ENCODE assay signal across 12 cellular contexts in genomic region chr11:96486890-96487633, GRCh38.
DNase-seq lines count a peak whose midpoint lies in the region; TF ChIP-seq lines count a peak whose summit lies in the region.
"Had no signal": no experiment of that assay in that cellular context is flagged by ENCODE, and none has a peak within 500 bp of the region (broad histone marks: within the 10 kb centered on the region; RNA-seq: fewer than 3 reads in every experiment).

No MANE protein-coding gene starts in this region.

- no peaks in the 10 kb centered on the region for H3K9me3 ChIP-seq in iPS-15b (ENCODE audit: control insufficient read depth, insufficient read depth, low read length)
- H3K9me3 ChIP-seq in smooth muscle cell (replicated peaks; ENCODE audit: low read depth), result no peaks in the 10 kb centered on the region
- no peaks in the 10 kb centered on the region for H3K9me3 ChIP-seq in vagina

- no peak overlapping the region for H3K9ac ChIP-seq in iPS-15b (ENCODE audit: low read depth, low read length)
- no peak overlapping the region for H3K9ac ChIP-seq in smooth muscle cell (ENCODE audit: low read depth)

- H3K4me1 ChIP-seq in iPS-15b (ENCODE audit: control insufficient read depth, insufficient read depth, low read length), result peaks cover 5% of the 10 kb centered on the region
- H3K4me1 ChIP-seq in smooth muscle cell (ENCODE audit: low read depth), result no peaks in the 10 kb centered on the region
- no peaks in the 10 kb centered on the region for H3K4me1 ChIP-seq in vagina

- H3K4me3 Mint-ChIP-seq in chondrocyte (ENCODE audit: unreplicated experiment), result no peak overlapping the region
- H3K4me3 Mint-ChIP-seq: naive thymus-derived CD4-positive, alpha-beta T cell had no signal

- H3K36me3 ChIP-seq in iPS-15b (ENCODE audit: control insufficient read depth, insufficient read depth, low read length), result no peaks in the 10 kb centered on the region
- no peaks in the 10 kb centered on the region for H3K36me3 ChIP-seq in smooth muscle cell (ENCODE audit: low read depth)
- H3K36me3 ChIP-seq in vagina, result no peaks in the 10 kb centered on the region

- H3F3A ChIP-seq in smooth muscle cell (ENCODE audit: low read depth), result no peaks in the 10 kb centered on the region

- TF ChIP-seq CTCF in smooth muscle cell (IDR thresholded peaks at IDR 0.05; ENCODE audit: borderline replicate concordance, insufficient read depth, poor library complexity, severe bottlenecking) (no peak), chondrocyte (IDR thresholded peaks at IDR 0.05) (no peak), vagina (IDR thresholded peaks at IDR 0.05) (no peak)

- H3K4me3 ChIP-seq in iPS-15b (ENCODE audit: low read depth, low read length) (peak overlapping the region; percentile 32), smooth muscle cell (no peak overlapping the region), vagina (no peak overlapping the region)

- H3K9me3 Mint-ChIP-seq in chondrocyte (ENCODE audit: low read depth), result peaks cover 16% of the 10 kb centered on the region

- DNase-seq in NCI-H2227 (lab: John Stamatoyannopoulos, UW; ENCODE audit: unreplicated experiment) (peak; percentile 1), NCI-H2227 treated with DMSO at 0.1 percent for 48 hours (lab: John Stamatoyannopoulos, UW) (no peak), SW480 (ENCODE audit: low spot score) (peak; percentile 46), smooth muscle cell (lab: John Stamatoyannopoulos, UW; ENCODE audit: unreplicated experiment) (no peak), NCI-H146 treated with DMSO at 0.1 percent for 48 hours (lab: John Stamatoyannopoulos, UW; ENCODE audit: unreplicated experiment) (no peak), chondrocyte (ENCODE audit: low spot score) (no peak), vagina (ENCODE audit: extremely low spot score in 2 of 2) (no peak)
- DNase-seq: glutamatergic neuron; naive thymus-derived CD4-positive, alpha-beta T cell; NCI-H2081 treated with DMSO at 0.1 percent for 48 hours; stimulated activated CD4-positive, alpha-beta T cell treated with anti-CD3 and anti-CD28 coated beads, Interleukin-4, amount 100 ng/mL, for 4 hours had no signal

- 49% methylated on average over 13 of the region's 13 CpGs for WGBS in smooth muscle cell (ENCODE audit: low lambda C conversion rate)

- H3K4me2 ChIP-seq in smooth muscle cell, result peak overlapping the region; percentile 73

- intact Hi-C loops in vagina (cut with DNase I), result no loop called here

- H3K27ac Mint-ChIP-seq in chondrocyte (ENCODE audit: unreplicated experiment), result no peak overlapping the region
- H3K27ac Mint-ChIP-seq: naive thymus-derived CD4-positive, alpha-beta T cell had no signal

- no peaks in the 10 kb centered on the region for H4K20me1 ChIP-seq in smooth muscle cell (ENCODE audit: low read depth)

- H3K27ac ChIP-seq in smooth muscle cell (ENCODE audit: low read depth) (peak overlapping the region; percentile 25), vagina (no peak overlapping the region)

- H3K79me2 ChIP-seq in smooth muscle cell (ENCODE audit: low read depth), result no peaks in the 10 kb centered on the region

- peak overlapping the region; percentile 94 for H2AFZ ChIP-seq in smooth muscle cell (ENCODE audit: low read depth)

- H3K27me3 Mint-ChIP-seq in chondrocyte (ENCODE audit: low read depth), result peaks cover 55% of the 10 kb centered on the region

- no peak for TF ChIP-seq POLR2A in vagina (IDR thresholded peaks at IDR 0.05)

- H3K36me3 Mint-ChIP-seq in chondrocyte (ENCODE audit: low read depth), result no peaks in the 10 kb centered on the region
- H3K36me3 Mint-ChIP-seq: naive thymus-derived CD4-positive, alpha-beta T cell had no signal

- H3K4me1 Mint-ChIP-seq in chondrocyte (ENCODE audit: low read depth), result no peaks in the 10 kb centered on the region
- H3K4me1 Mint-ChIP-seq: naive thymus-derived CD4-positive, alpha-beta T cell had no signal

- H3K27me3 ChIP-seq in iPS-15b (ENCODE audit: control insufficient read depth, insufficient read depth, low read length), result peaks cover 5% of the 10 kb centered on the region
- no peaks in the 10 kb centered on the region for H3K27me3 ChIP-seq in smooth muscle cell (ENCODE audit: low read depth)
- H3K27me3 ChIP-seq in vagina, result no peaks in the 10 kb centered on the region

Comparison
In these comparisons a context has a peak if more than half of its experiments do, and no peak if none do; other contexts are left out.
1. DNase-seq: peak in NCI-H2227 (single experiment) and SW480 (single experiment); none in NCI-H2227 treated with DMSO at 0.1 percent for 48 hours (single experiment), smooth muscle cell (single experiment), NCI-H146 treated with DMSO at 0.1 percent for 48 hours (single experiment), chondrocyte (single experiment) and vagina (0 of 2).